Comparison of ENCODE assay signal across 9 cellular contexts in the genomic region with DNA sequence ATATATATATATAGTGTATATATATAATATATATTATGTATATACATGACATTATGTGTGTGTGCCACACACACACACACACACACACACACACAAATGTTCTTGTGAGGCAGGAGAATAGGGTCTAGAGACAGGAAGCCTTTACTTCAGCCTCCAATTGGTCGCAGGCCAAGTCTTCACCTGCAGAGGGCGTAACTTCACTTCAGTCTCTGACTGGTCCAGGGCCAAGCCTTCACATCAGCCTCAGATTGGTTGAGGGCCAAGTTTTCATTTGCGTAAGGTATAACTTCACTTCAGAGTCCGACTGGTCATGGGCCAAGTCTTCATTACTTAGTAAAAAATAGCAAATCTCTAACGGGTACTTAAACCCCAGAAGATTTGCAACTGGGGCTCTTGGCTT.
DNase-seq lines count a peak whose midpoint lies in the region.
"Had no signal": no experiment of that assay in that cellular context is flagged by ENCODE, and none has a peak within 500 bp of the region (broad histone marks: within the 10 kb centered on the region; RNA-seq: fewer than 3 reads in every experiment).

No MANE protein-coding gene starts in this region.

- DNase-seq in NCI-H2029 (lab: John Stamatoyannopoulos, UW) (peak; percentile 1), NCI-H2029 treated with DMSO at 0.1 percent for 48 hours (lab: John Stamatoyannopoulos, UW) (no peak), T follicular helper cell (ENCODE audit: low read depth) (peak; percentile 19), T1000 (lab: John Stamatoyannopoulos, UW) (no peak), NCI-H1092 (lab: John Stamatoyannopoulos, UW) (no peak), NCI-H510A (lab: John Stamatoyannopoulos, UW) (no peak)
- DNase-seq in effector CD8-positive, alpha-beta T cell (lab: John Stamatoyannopoulos, UW) = peak; percentile 2
- DNase-seq in stimulated activated CD4-positive, alpha-beta T cell treated with anti-CD3 and anti-CD28 coated beads, Interleukin-4, amount 100 ng/mL, for 4 hours = peak; percentile 12 to 18
- DNase-seq: naive B cell had no signal

Comparison
In these comparisons a context has a peak if more than half of its experiments do, and no peak if none do; other contexts are left out.
1. DNase-seq: peak in NCI-H2029 (single experiment), T follicular helper cell (single experiment), effector CD8-positive, alpha-beta T cell (single experiment) and stimulated activated CD4-positive, alpha-beta T cell treated with anti-CD3 and anti-CD28 coated beads, Interleukin-4, amount 100 ng/mL, for 4 hours (2 of 2); none in NCI-H2029 treated with DMSO at 0.1 percent for 48 hours (single experiment), T1000 (single experiment), NCI-H1092 (single experiment) and NCI-H510A (single experiment).